12 cellular contexts compared by ENCODE assay signal in the genomic region with DNA sequence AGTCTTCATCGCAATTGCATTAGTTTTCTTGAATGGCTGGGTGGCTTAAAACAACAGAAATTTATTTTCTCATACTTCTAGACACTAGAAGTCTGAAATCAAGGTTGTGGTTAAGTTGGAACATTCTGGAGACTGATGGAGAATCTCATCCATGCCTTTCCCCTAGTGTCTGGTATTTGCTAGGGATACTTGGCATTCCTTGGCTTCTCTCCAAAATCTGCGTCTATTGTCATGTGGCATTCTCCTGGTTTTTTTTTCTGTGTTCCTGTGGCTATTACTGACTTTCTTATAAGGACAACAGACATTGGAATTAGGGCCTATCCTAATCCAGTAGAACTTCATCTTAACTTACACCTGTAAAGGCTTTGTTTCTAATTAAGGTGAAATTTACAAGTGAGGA.
DNase-seq lines count a peak whose midpoint lies in the region; TF ChIP-seq lines count a peak whose summit lies in the region.
"Had no signal": no experiment of that assay in that cellular context is flagged by ENCODE, and none has a peak within 500 bp of the region (broad histone marks: within the 10 kb centered on the region; RNA-seq: fewer than 3 reads in every experiment).

No MANE protein-coding gene starts in this region.

- no peaks in the 10 kb centered on the region for H3K9me3 ChIP-seq in PC-9 (ENCODE audit: insufficient read depth, low read depth)

- no peaks in the 10 kb centered on the region for H4K20me1 ChIP-seq in PC-9 (ENCODE audit: insufficient read depth)

- POLR2A ChIA-PET in PC-9 (lab: Charles Lee; ENCODE audit: unreplicated experiment) = no interaction called here

- no peaks in the 10 kb centered on the region for H3K9me2 ChIP-seq in PC-9 (ENCODE audit: insufficient read depth)

- H2AFZ ChIP-seq in PC-9 = no peak overlapping the region

- no peak overlapping the region for H3K4me3 ChIP-seq in PC-9
- H3K4me3 ChIP-seq in epithelial cell of esophagus (ENCODE audit: low read length) = no peak overlapping the region
- H3K4me3 ChIP-seq in retinal pigment epithelial cell (ENCODE audit: low read length) = no peak overlapping the region
- H3K4me3 ChIP-seq: coronary artery had no signal

- H3K4me2 ChIP-seq in PC-9 = no peak overlapping the region

- intact Hi-C loops in PC-9 (cut with micrococcal nuclease; ENCODE audit: unreplicated experiment) = no loop called here

- no peak overlapping the region for H3K27ac ChIP-seq in PC-9
- H3K27ac ChIP-seq: coronary artery had no signal

- DNase-seq in NCI-H1417 (lab: John Stamatoyannopoulos, UW) = peak in 2 of 3 experiments; percentile 9 to 42
- no peak for DNase-seq in NCI-H1417 treated with DMSO at 0.1 percent for 48 hours (lab: John Stamatoyannopoulos, UW)
- peak; percentile 22 to 47 for DNase-seq in PC-9
- DNase-seq in epithelial cell of esophagus (ENCODE audit: low read depth) = peak; percentile 52
- DNase-seq in retinal pigment epithelial cell (ENCODE audit: low read depth) = peak; percentile 92
- DNase-seq in globus pallidus (ENCODE audit: low spot score) = no peak
- DNase-seq in cortex of kidney (lab: John Stamatoyannopoulos, UW) = no peak
- no peak for DNase-seq in T1000 (lab: John Stamatoyannopoulos, UW)
- DNase-seq: activated T-cell treated with anti-CD3 and anti-CD28 coated beads, Interleukin-2, amount 50 U/mL, for 1 hour; NCI-H2081; retina had no signal

- no peaks in the 10 kb centered on the region for H3K4me1 ChIP-seq in PC-9 (replicated peaks; ENCODE audit: insufficient read depth)

- H3K27me3 ChIP-seq in PC-9 (ENCODE audit: insufficient read depth, low read depth) = no peaks in the 10 kb centered on the region

- H3K79me2 ChIP-seq in PC-9 (ENCODE audit: low read depth) = no peaks in the 10 kb centered on the region

- no peaks in the 10 kb centered on the region for H3F3A ChIP-seq in PC-9 (ENCODE audit: insufficient read depth, low read depth)

- CTCF ChIA-PET in PC-9 (lab: Charles Lee) = no interaction called here

- TF ChIP-seq CTCF in PC-9 (conservative IDR thresholded peaks at IDR 0.05) = no peak
- peak; percentile 29 for TF ChIP-seq CTCF in epithelial cell of esophagus (IDR thresholded peaks at IDR 0.05; ENCODE audit: insufficient read depth, low read depth, low read length, missing control alignments)
- TF ChIP-seq CTCF in retinal pigment epithelial cell (conservative IDR thresholded peaks at IDR 0.05; ENCODE audit: low read depth, low read length) = peak; percentile 49

- no peaks in the 10 kb centered on the region for H3K36me3 ChIP-seq in PC-9 (ENCODE audit: low read depth)

- BruUV-seq in PC-9 (replicated peaks; lab: Mats Ljungman, UMichigan) = no TSS peak

Comparison
In these comparisons a context has a peak if more than half of its experiments do, and no peak if none do; other contexts are left out.
1. DNase-seq: peak in NCI-H1417 (2 of 3), PC-9 (2 of 2), epithelial cell of esophagus (single experiment) and retinal pigment epithelial cell (single experiment); none in NCI-H1417 treated with DMSO at 0.1 percent for 48 hours (single experiment), globus pallidus (single experiment), cortex of kidney (single experiment) and T1000 (single experiment).